ENCODE assay signal across 8 cellular contexts in the genomic region with DNA sequence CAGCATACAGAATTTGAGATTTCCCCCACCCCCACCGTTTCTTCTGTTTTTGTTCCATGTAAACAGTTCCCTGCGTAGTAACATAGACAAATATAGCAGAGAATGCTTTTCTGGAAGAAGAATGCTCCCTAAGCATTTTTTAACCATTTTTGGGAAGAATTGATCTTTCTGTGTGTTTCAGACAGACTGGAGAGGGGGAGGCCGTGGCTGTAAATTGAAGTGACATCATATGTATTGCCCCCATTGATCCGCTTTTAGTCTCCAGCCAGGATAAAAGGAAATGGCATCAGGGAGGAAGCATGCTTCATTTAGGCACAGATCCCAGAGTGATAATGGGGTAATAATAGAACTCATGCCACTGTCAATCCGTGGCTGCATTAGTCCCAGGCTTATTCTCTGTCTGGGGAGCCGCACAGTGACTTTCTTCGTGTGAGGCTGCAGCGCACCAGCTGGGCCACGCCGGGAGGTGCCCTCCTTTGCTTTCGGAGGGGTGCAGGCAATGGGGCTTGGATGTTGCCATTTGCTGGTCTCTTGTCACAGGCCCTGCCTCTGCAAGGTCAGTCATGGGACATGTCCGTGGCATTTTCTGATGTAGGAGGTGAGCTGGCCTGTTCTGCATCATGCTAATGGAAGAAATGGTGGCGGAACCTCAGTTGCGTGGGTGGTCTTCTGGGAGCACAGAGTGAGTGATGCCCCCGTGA.
A peak's percentile ranks its signal among the peaks of the same experiment; 100 is the strongest.
DNase-seq lines count a peak whose midpoint lies in the region; ATAC-seq and TF ChIP-seq lines count a peak whose summit lies in the region.

No MANE protein-coding gene starts in this region.

- TF ChIP-seq CTCF in glutamatergic neuron (IDR thresholded peaks at IDR 0.05; ENCODE audit: partially characterized antibody, unreplicated experiment) = no peak

- no peak overlapping the region for H4K91ac ChIP-seq in trophoblast cell (ENCODE audit: low read depth, low read length)

- H2BK12ac ChIP-seq in trophoblast cell (ENCODE audit: low read length) = no peak overlapping the region

- no CpG with 5 or more reads among the region's 15 CpGs for WGBS in trophoblast cell (ENCODE audit: extremely low coverage, insufficient coverage, insufficient read length)

- no peaks in the 10 kb centered on the region for H3K9me3 Mint-ChIP-seq in glutamatergic neuron (ENCODE audit: unreplicated experiment)

- no peak for ATAC-seq in GM21723 (IDR thresholded peaks at IDR 0.05; ENCODE audit: unreplicated experiment)

- peak overlapping the region; percentile 72 for H3K27ac Mint-ChIP-seq in glutamatergic neuron (ENCODE audit: unreplicated experiment)

- H3K27me3 Mint-ChIP-seq in glutamatergic neuron (ENCODE audit: unreplicated experiment) = no peaks in the 10 kb centered on the region

- peak overlapping the region; percentile 34 for H3K4me3 Mint-ChIP-seq in glutamatergic neuron (ENCODE audit: unreplicated experiment)

- peaks cover 4% of the 10 kb centered on the region for H3K36me3 Mint-ChIP-seq in glutamatergic neuron (ENCODE audit: unreplicated experiment)

- no peak overlapping the region for H3K23ac ChIP-seq in trophoblast cell (ENCODE audit: low read length)

- H3K27me3 ChIP-seq in SJSA1 (replicated peaks) (no peaks in the 10 kb centered on the region), trophoblast cell (ENCODE audit: insufficient read depth, low read length) (no peaks in the 10 kb centered on the region), H7 (ENCODE audit: control insufficient read depth, insufficient read depth, low read length) (no peaks in the 10 kb centered on the region)

- peak overlapping the region; percentile 78 for H3K18ac ChIP-seq in trophoblast cell (ENCODE audit: low read length)

- H2BK120ac ChIP-seq in trophoblast cell (ENCODE audit: insufficient read depth, low read length, poor library complexity) = no peak overlapping the region

- H3K27ac ChIP-seq in SJSA1 (peak overlapping the region; percentile 60), trophoblast cell (ENCODE audit: low read depth, low read length) (peak overlapping the region; percentile 79)

- H3K4me1 Mint-ChIP-seq in glutamatergic neuron (ENCODE audit: low read depth, unreplicated experiment) = peaks cover 25% of the 10 kb centered on the region

- TF ChIP-seq POLR2A in erythroblast (IDR thresholded peaks at IDR 0.05; ENCODE audit: low read length) = no peak

- no peak overlapping the region for H3K4ac ChIP-seq in trophoblast cell (ENCODE audit: low read depth, low read length)

- H3K14ac ChIP-seq in trophoblast cell (ENCODE audit: low read length) = peak overlapping the region; percentile 19

- no peak overlapping the region for H4K8ac ChIP-seq in trophoblast cell (ENCODE audit: low read depth, low read length)

- DNase-seq in DMS153 (lab: John Stamatoyannopoulos, UW) (peak; percentile 63), SJSA1 (ENCODE audit: low read depth in 1 of 2, low spot score in 2 of 2) (peak; percentile 59 to 73), glutamatergic neuron (no peak), trophoblast cell (no peak), Kasumi-1 (lab: John Stamatoyannopoulos, UW) (no peak), erythroblast (lab: John Stamatoyannopoulos, UW) (no peak), H7 (no peak)

- H3K79me1 ChIP-seq in trophoblast cell (ENCODE audit: low read length) = peaks cover 2% of the 10 kb centered on the region

- no peak overlapping the region for H3K4me2 ChIP-seq in trophoblast cell (ENCODE audit: low read length)

- H3K36me3 ChIP-seq in SJSA1 (peaks cover 19% of the 10 kb centered on the region), trophoblast cell (ENCODE audit: control insufficient read depth in 1 of 2, insufficient read depth in 2 of 2, low read length in 2 of 2) (peaks cover 0 to 11% of the 10 kb centered on the region in 2 experiments), H7 (replicated peaks; ENCODE audit: control insufficient read depth, insufficient read depth, low read length) (no peaks in the 10 kb centered on the region)

- peaks cover 61% of the 10 kb centered on the region for H3K4me1 ChIP-seq in SJSA1 (replicated peaks)
- peaks cover 13 to 15% of the 10 kb centered on the region in 2 experiments for H3K4me1 ChIP-seq in trophoblast cell (ENCODE audit: control insufficient read depth in 1 of 2, insufficient read depth in 2 of 2, low read length in 2 of 2)

- H3K79me2 ChIP-seq in trophoblast cell (ENCODE audit: control insufficient read depth, insufficient read depth, low read length, poor library complexity) = no peaks in the 10 kb centered on the region

- peak overlapping the region; percentile 2; the same call in 1 of the 2 replicates for H3K4me3 ChIP-seq in SJSA1
- no peak overlapping the region for H3K4me3 ChIP-seq in trophoblast cell (ENCODE audit: low read depth, low read length)
- H3K4me3 ChIP-seq in H7 (ENCODE audit: insufficient read depth, low read depth, low read length) = no peak overlapping the region

- H3K9me3 ChIP-seq in SJSA1 (replicated peaks) = no peaks in the 10 kb centered on the region
- no peaks in the 10 kb centered on the region for H3K9me3 ChIP-seq in trophoblast cell (ENCODE audit: insufficient read depth, low read depth, low read length)

- H2AFZ ChIP-seq in trophoblast cell (ENCODE audit: insufficient read depth, low read length, poor library complexity) = peak overlapping the region; percentile 37

- peak overlapping the region; percentile 8 for H2BK5ac ChIP-seq in trophoblast cell (ENCODE audit: low read depth, low read length, poor library complexity)

- no peak overlapping the region for H4K12ac ChIP-seq in trophoblast cell (ENCODE audit: low read depth, low read length)

- H2AK5ac ChIP-seq in trophoblast cell (ENCODE audit: low read length) = no peak overlapping the region

- H3K9ac ChIP-seq in trophoblast cell (ENCODE audit: low read length) = no peak overlapping the region

Comparison
In these comparisons a context has a peak if more than half of its experiments do, and no peak if none do; other contexts are left out.
1. DNase-seq: peak in DMS153 (single experiment) and SJSA1 (2 of 2); none in glutamatergic neuron (single experiment), trophoblast cell (0 of 2), Kasumi-1 (0 of 2), erythroblast (0 of 2) and H7 (single experiment).